ENCODE assay signal across 9 cellular contexts in genomic region chr16:4053663-4054479, GRCh38.
DNase-seq lines count a peak whose midpoint lies in the region; ATAC-seq and TF ChIP-seq lines count a peak whose summit lies in the region.
"Had no signal": no experiment of that assay in that cellular context is flagged by ENCODE, and none has a peak within 500 bp of the region (broad histone marks: within the 10 kb centered on the region; RNA-seq: fewer than 3 reads in every experiment).

No MANE protein-coding gene starts in this region.

- no peak for TF ChIP-seq CTCF in HEK293 (tag by site-specific recombination; IDR thresholded peaks at IDR 0.05)
- no peak for TF ChIP-seq CTCF in Peyer's patch (IDR thresholded peaks at IDR 0.05)
- TF ChIP-seq CTCF in sigmoid colon (IDR thresholded peaks at IDR 0.05) = no peak

- no peak overlapping the region for H3K27ac ChIP-seq in HEK293 (ENCODE audit: extremely low read depth, low read depth, low read length)
- peak overlapping the region; percentile 8 to 71 (median 56) for H3K27ac ChIP-seq in Peyer's patch
- H3K27ac ChIP-seq in sigmoid colon = peak overlapping the region; percentile 56 to 83 (median 73)

- H3K36me3 ChIP-seq in HEK293 (ENCODE audit: control insufficient read depth in 2 of 2, insufficient read depth in 1 of 2, low read length in 2 of 2) (no peaks in the 10 kb centered on the region), Peyer's patch (no peaks in the 10 kb centered on the region), sigmoid colon (no peaks in the 10 kb centered on the region)

- POLR2A ChIA-PET in HEK293 (lab: Yijun Ruan, JAX) = no interaction called here

- no peak overlapping the region for H3K4me3 ChIP-seq in HEK293 (ENCODE audit: low read depth, low read length)
- peak overlapping the region in 2 of 4 donors; percentile 8 to 35 for H3K4me3 ChIP-seq in Peyer's patch
- H3K4me3 ChIP-seq in sigmoid colon = peak overlapping the region; percentile 2 to 23 (median 20)
- H3K4me3 ChIP-seq: K562 had no signal

- H3K4me1 ChIP-seq in HEK293 (ENCODE audit: control insufficient read depth, insufficient read depth, low read length) (peaks cover 13% of the 10 kb centered on the region), Peyer's patch (peaks cover 0 to 7% (median 0%) of the 10 kb centered on the region in 4 donors), sigmoid colon (peaks cover 0 to 22% (median 21%) of the 10 kb centered on the region in 4 donors)

- no peaks in the 10 kb centered on the region for H3K27me3 ChIP-seq in Peyer's patch
- H3K27me3 ChIP-seq in sigmoid colon = no peaks in the 10 kb centered on the region

- no peak for TF ChIP-seq POLR2A in Peyer's patch (IDR thresholded peaks at IDR 0.05)
- TF ChIP-seq POLR2A in sigmoid colon (IDR thresholded peaks at IDR 0.05) = no peak

- H3K9me3 ChIP-seq in HEK293 (ENCODE audit: control insufficient read depth, insufficient read depth, low read depth, low read length) (no peaks in the 10 kb centered on the region), Peyer's patch (no peaks in the 10 kb centered on the region), sigmoid colon (no peaks in the 10 kb centered on the region)

- intact Hi-C loops in sigmoid colon (cut with DNase I) = loop anchor here (5.0 kb wide), 2 partner anchors 37 to 63 kb away; partner anchors contain the start of gene ADCY9

- ATAC-seq in HG03175 (IDR thresholded peaks at IDR 0.05; ENCODE audit: unreplicated experiment) (no peak), GM19467 (IDR thresholded peaks at IDR 0.05; ENCODE audit: unreplicated experiment) (no peak)
- ATAC-seq: K562 had no signal

- CTCF ChIA-PET in HEK293 (lab: Yijun Ruan, JAX) = no interaction called here

- DNase-seq in Peyer's patch = peak in 1 of 3 donors; percentile 55
- peak; percentile 96 for DNase-seq in fibroblast of peridontal ligament (ENCODE audit: extremely low read depth)
- DNase-seq in sigmoid colon = peak; percentile 85
- DNase-seq in stimulated activated CD4-positive, alpha-beta T cell treated with anti-CD3 and anti-CD28 coated beads, Interleukin-1b, Interleukin-23, amount 100 ng/mL, for 48 hours = no peak
- no peak for DNase-seq in central memory CD4-positive, alpha-beta T cell

- 38 to 51% methylated on average over 22 of the region's 22 CpGs for WGBS in sigmoid colon, 2 donors

- TF ChIP-seq EP300 in sigmoid colon (IDR thresholded peaks at IDR 0.05) = peak in 1 of 4 donors; percentile 37

TF ChIP-seq in HEK293, 187 proteins besides CTCF, POLR2A, EP300 and RAD21:
- TF ChIP-seq ZNF600 (tag by site-specific recombination; IDR thresholded peaks at IDR 0.05) (peak; percentile 68), ZEB2 (tag by site-specific recombination; IDR thresholded peaks at IDR 0.05) (no peak)

Comparison
In these comparisons a context has a peak if more than half of its experiments do, and no peak if none do; other contexts are left out.
1. DNase-seq: peak in fibroblast of peridontal ligament (single experiment) and sigmoid colon (single experiment); none in stimulated activated CD4-positive, alpha-beta T cell treated with anti-CD3 and anti-CD28 coated beads, Interleukin-1b, Interleukin-23, amount 100 ng/mL, for 48 hours (single experiment) and central memory CD4-positive, alpha-beta T cell (single experiment).